Comparison of ENCODE assay signal across 8 cellular contexts in genomic region chr20:25058051-25058796, GRCh38. TPM values are rescaled to one million over a fixed set of nuclear protein-coding genes. Genes with fewer than 3 reads are reported as not detected.
A peak's percentile ranks its signal among the peaks of the same experiment; 100 is the strongest.
DNase-seq lines count a peak whose midpoint lies in the region; ATAC-seq and TF ChIP-seq lines count a peak whose summit lies in the region.

ACSS1 (minus strand) TSS chr20:25058139; CDS start chr20:25058102, 37 bp downstream.

- H3K4me3 Mint-ChIP-seq in brain = peak within 1 kb of the TSS; percentile 79 to 88 (median 81)

- H3K9me3 Mint-ChIP-seq in brain = no peaks in the 10 kb centered on the region

- ATAC-seq in GM19397 (IDR thresholded peaks at IDR 0.05; ENCODE audit: unreplicated experiment) = peak; percentile 63
- ATAC-seq in HG03558 (IDR thresholded peaks at IDR 0.05; ENCODE audit: extremely low read depth, unreplicated experiment) = peak; percentile 33

- H3K27ac Mint-ChIP-seq in brain = peak within 1 kb of the TSS; percentile 9 to 73 (median 39)

- H3K36me3 Mint-ChIP-seq in brain = no peaks in the 10 kb centered on the region

- H3K27me3 Mint-ChIP-seq in brain = peaks cover 47% of the 10 kb centered on the region

- peaks cover 40% of the 10 kb centered on the region for H3K4me1 Mint-ChIP-seq in brain

- DNase-seq in CMK (ENCODE audit: low read depth) = peak; percentile 50
- peak; percentile 76 for DNase-seq in UCSD-AML1 (lab: John Stamatoyannopoulos, UW; ENCODE audit: unreplicated experiment)
- DNase-seq in kidney tubule cell (ENCODE audit: low spot score) = peak; percentile 40
- peak; percentile 47 to 56 for DNase-seq in stimulated activated CD4-positive, alpha-beta T cell treated with anti-CD3 and anti-CD28 coated beads, Interleukin-1b, Interleukin-23, amount 100 ng/mL, for 4 hours (ENCODE audit: low read depth in 2 of 2)
- no peak for DNase-seq in cerebellar cortex (ENCODE audit: low spot score)

- TF ChIP-seq CTCF in brain (conservative IDR thresholded peaks at IDR 0.05) = no peak

RNA-seq across cellular contexts. Expression of gene ACSS1, which starts in this region (rescaled TPM):
- polyA plus RNA-seq in brain (ENCODE audit: insufficient read depth, low read depth, low replicate concordance) = 12.2 TPM
